ENCODE assay signal across 19 cellular contexts in the genomic region with DNA sequence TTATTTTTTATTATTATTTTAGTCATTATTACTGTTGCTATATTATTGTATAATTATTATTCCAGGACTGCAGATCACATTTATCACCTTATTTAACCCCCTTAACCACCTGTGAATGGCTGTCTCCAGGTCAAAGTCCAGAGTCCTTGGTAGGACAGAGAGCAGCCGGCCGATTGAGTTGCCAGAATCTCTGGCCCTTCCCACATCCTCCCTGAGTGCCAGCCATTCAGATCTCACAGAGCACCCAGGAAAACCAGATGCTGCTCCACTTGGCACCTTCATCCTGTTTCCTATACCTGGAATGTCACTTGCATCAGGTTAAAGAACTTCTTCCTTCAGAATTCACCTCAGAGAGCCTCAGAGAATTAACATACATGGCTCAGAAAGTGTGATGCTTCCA.
DNase-seq lines count a peak whose midpoint lies in the region; FAIRE-seq and TF ChIP-seq lines count a peak whose summit lies in the region.
"Had no signal": no experiment of that assay in that cellular context is flagged by ENCODE, and none has a peak within 500 bp of the region (broad histone marks: within the 10 kb centered on the region; RNA-seq: fewer than 3 reads in every experiment).

No MANE protein-coding gene starts in this region.

- H3K36me3 ChIP-seq in Peyer's patch (no peaks in the 10 kb centered on the region), endodermal cell (ENCODE audit: control insufficient read depth, insufficient read depth, low read length) (peaks cover 23% of the 10 kb centered on the region), small intestine (ENCODE audit: control insufficient read depth in 2 of 2, insufficient read depth in 2 of 2, low read length in 2 of 2) (no peaks in the 10 kb centered on the region)

- peaks cover 20% of the 10 kb centered on the region for H3K36me3 Mint-ChIP-seq in endodermal cell (ENCODE audit: low read depth)
- no peaks in the 10 kb centered on the region for H3K36me3 Mint-ChIP-seq in activated CD4-positive, alpha-beta memory T cell treated with anti-CD3 and anti-CD28 coated beads, Interleukin-2, amount 10 ng/mL, durations not matched to agents 7 days and 5 days (ENCODE audit: low read depth)

- no peaks in the 10 kb centered on the region for H3K27me3 Mint-ChIP-seq in endodermal cell (ENCODE audit: insufficient read depth)
- H3K27me3 Mint-ChIP-seq in activated CD4-positive, alpha-beta memory T cell treated with anti-CD3 and anti-CD28 coated beads, Interleukin-2, amount 10 ng/mL, durations not matched to agents 7 days and 5 days: peaks cover 2% of the 10 kb centered on the region
- H3K27me3 Mint-ChIP-seq: B cell had no signal

- peaks cover 20% of the 10 kb centered on the region for H3K9me3 Mint-ChIP-seq in endodermal cell
- no peaks in the 10 kb centered on the region for H3K9me3 Mint-ChIP-seq in activated CD4-positive, alpha-beta memory T cell treated with anti-CD3 and anti-CD28 coated beads, Interleukin-2, amount 10 ng/mL, durations not matched to agents 7 days and 5 days
- H3K9me3 Mint-ChIP-seq: CD4-positive, alpha-beta T cell had no signal

- H3K4me1 ChIP-seq in Peyer's patch: no peaks in the 10 kb centered on the region
- peaks cover 26% of the 10 kb centered on the region for H3K4me1 ChIP-seq in endodermal cell (ENCODE audit: control insufficient read depth, insufficient read depth, low read length)
- no peaks in the 10 kb centered on the region for H3K4me1 ChIP-seq in small intestine (ENCODE audit: control insufficient read depth in 2 of 2, insufficient read depth in 1 of 2, low read depth in 1 of 2, low read length in 1 of 2)

- no peaks in the 10 kb centered on the region for H3K9me3 ChIP-seq in Peyer's patch
- H3K9me3 ChIP-seq in endodermal cell (ENCODE audit: control insufficient read depth, low read length): peaks cover 23% of the 10 kb centered on the region
- no peaks in the 10 kb centered on the region for H3K9me3 ChIP-seq in small intestine (ENCODE audit: control insufficient read depth, low read depth)

- H3K27ac Mint-ChIP-seq in endodermal cell: no peak overlapping the region
- H3K27ac Mint-ChIP-seq in activated CD4-positive, alpha-beta memory T cell treated with anti-CD3 and anti-CD28 coated beads, Interleukin-2, amount 10 ng/mL, durations not matched to agents 7 days and 5 days: no peak overlapping the region
- H3K27ac Mint-ChIP-seq: B cell; CD4-positive, alpha-beta T cell had no signal

- no peak for TF ChIP-seq POLR2A in Peyer's patch (IDR thresholded peaks at IDR 0.05)

- POLR2A ChIA-PET in activated CD4-positive, alpha-beta memory T cell treated with anti-CD3 and anti-CD28 coated beads, Interleukin-2, amount 10 ng/mL, durations not matched to agents 7 days and 5 days (lab: Charles Lee): no interaction called here

- TF ChIP-seq CTCF in Peyer's patch (IDR thresholded peaks at IDR 0.05): no peak
- no peak for TF ChIP-seq CTCF in endodermal cell (conservative IDR thresholded peaks at IDR 0.05)

- CTCF ChIA-PET in activated CD4-positive, alpha-beta memory T cell treated with anti-CD3 and anti-CD28 coated beads, Interleukin-2, amount 10 ng/mL, durations not matched to agents 7 days and 5 days (lab: Charles Lee): no interaction called here

- DNase-seq in DMS53 (lab: John Stamatoyannopoulos, UW): peak; percentile 76
- peak in 2 of 3 donors; percentile 51 to 66 for DNase-seq in Peyer's patch
- no peak for DNase-seq in endodermal cell
- peak; percentile 57 for DNase-seq in small intestine
- no peak for DNase-seq in hepatic stellate cell (ENCODE audit: low spot score)
- DNase-seq in activated CD4-positive, alpha-beta memory T cell treated with anti-CD3 and anti-CD28 coated beads, Interleukin-2, amount 10 ng/mL, durations not matched to agents 7 days and 5 days: no peak
- DNase-seq in DMS153 (lab: John Stamatoyannopoulos, UW): no peak
- DNase-seq: 8988T; C1 segment of cervical spinal cord; Calu3; CD4-positive, alpha-beta T cell; DMS 273 treated with DMSO at 0.1 percent for 48 hours; DND-41; GDM1; H7; IMR-90; KBM-7 had no signal

- H3K9ac ChIP-seq in endodermal cell (ENCODE audit: extremely low read depth, low read length, poor library complexity, severe bottlenecking): no peak overlapping the region

- H3K27ac ChIP-seq in Peyer's patch (no peak overlapping the region), endodermal cell (ENCODE audit: low read depth, low read length) (no peak overlapping the region), small intestine (ENCODE audit: low read depth in 1 of 2, low read length in 1 of 2) (no peak overlapping the region)
- H3K27ac ChIP-seq: HL-60 had no signal

- H3K27me3 ChIP-seq in Peyer's patch: no peaks in the 10 kb centered on the region
- H3K27me3 ChIP-seq in endodermal cell (ENCODE audit: control insufficient read depth, insufficient read depth, low read length, poor library complexity, severe bottlenecking): no peaks in the 10 kb centered on the region
- H3K27me3 ChIP-seq in small intestine (ENCODE audit: control insufficient read depth in 2 of 2, insufficient read depth in 2 of 2, low read length in 2 of 2): no peaks in the 10 kb centered on the region

- H3K4me1 Mint-ChIP-seq in endodermal cell: peaks cover 57% of the 10 kb centered on the region
- H3K4me1 Mint-ChIP-seq in activated CD4-positive, alpha-beta memory T cell treated with anti-CD3 and anti-CD28 coated beads, Interleukin-2, amount 10 ng/mL, durations not matched to agents 7 days and 5 days: peaks cover 2% of the 10 kb centered on the region

- WGBS in endodermal cell (ENCODE audit: insufficient coverage in 1 of 2, insufficient read length in 1 of 2), 2 experiments: 70 to 97% methylated on average over 2 of the region's 2 CpGs
- 9 to 58% (median 21%) methylated on average over 2 of the region's 2 CpGs for WGBS in small intestine, 3 donors

- H3K4me3 ChIP-seq in Peyer's patch (no peak overlapping the region), endodermal cell (ENCODE audit: low read length) (peak overlapping the region; percentile 50), small intestine (ENCODE audit: low read depth in 1 of 2, low read length in 2 of 2) (no peak overlapping the region)

- no peak for FAIRE-seq in small intestine (lab: Jason Lieb, UNC)

- H3K4me3 Mint-ChIP-seq in endodermal cell: no peak overlapping the region
- no peak overlapping the region for H3K4me3 Mint-ChIP-seq in activated CD4-positive, alpha-beta memory T cell treated with anti-CD3 and anti-CD28 coated beads, Interleukin-2, amount 10 ng/mL, durations not matched to agents 7 days and 5 days
- H3K4me3 Mint-ChIP-seq: B cell; CD4-positive, alpha-beta T cell had no signal

Comparison
In these comparisons a context has a peak if more than half of its experiments do, and no peak if none do; other contexts are left out.
1. DNase-seq: peak in DMS53 (single experiment), Peyer's patch (2 of 3) and small intestine (single experiment); none in endodermal cell (single experiment), hepatic stellate cell (single experiment), activated CD4-positive, alpha-beta memory T cell treated with anti-CD3 and anti-CD28 coated beads, Interleukin-2, amount 10 ng/mL, durations not matched to agents 7 days and 5 days (single experiment) and DMS153 (single experiment).